ENCODE assay signal across 1 cellular context in the genomic region with DNA sequence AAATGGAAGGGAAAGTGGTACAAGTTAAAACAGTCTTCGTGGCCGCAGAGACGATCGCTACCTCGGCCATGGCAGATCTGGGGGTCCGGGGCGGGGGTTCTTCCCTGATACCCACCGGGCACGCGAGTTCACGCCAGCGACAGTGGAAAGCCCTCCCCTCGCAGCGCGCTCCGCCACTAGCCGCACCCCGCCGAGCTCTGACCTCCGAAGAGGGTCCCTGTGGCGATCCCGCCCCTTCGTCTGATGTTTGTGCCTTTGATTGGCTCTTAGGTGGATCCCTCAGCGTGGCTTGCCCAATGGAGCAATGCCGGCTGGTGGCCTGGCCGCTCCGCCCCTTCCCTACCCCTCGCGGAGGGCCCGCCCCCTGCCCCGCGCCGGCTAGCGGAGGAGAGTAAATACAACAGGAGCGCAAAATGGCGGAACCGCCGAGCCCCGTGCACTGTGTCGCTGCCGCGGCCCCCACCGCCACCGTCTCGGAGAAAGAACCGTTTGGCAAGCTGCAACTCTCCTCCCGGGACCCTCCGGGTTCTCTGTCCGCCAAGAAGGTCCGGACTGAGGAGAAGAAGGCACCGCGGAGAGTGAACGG.
TF ChIP-seq lines count a peak whose summit lies in the region.

A gene (plus strand): TSS at position 403 of the 586 bp plus-strand sequence. CDS start 11 bp downstream, at position 414.

TF ChIP-seq in HepG2, 621 proteins besides CTCF, POLR2A, EP300 and RAD21 (continued from another document and continues in another):
- TF ChIP-seq, protein P1, sequence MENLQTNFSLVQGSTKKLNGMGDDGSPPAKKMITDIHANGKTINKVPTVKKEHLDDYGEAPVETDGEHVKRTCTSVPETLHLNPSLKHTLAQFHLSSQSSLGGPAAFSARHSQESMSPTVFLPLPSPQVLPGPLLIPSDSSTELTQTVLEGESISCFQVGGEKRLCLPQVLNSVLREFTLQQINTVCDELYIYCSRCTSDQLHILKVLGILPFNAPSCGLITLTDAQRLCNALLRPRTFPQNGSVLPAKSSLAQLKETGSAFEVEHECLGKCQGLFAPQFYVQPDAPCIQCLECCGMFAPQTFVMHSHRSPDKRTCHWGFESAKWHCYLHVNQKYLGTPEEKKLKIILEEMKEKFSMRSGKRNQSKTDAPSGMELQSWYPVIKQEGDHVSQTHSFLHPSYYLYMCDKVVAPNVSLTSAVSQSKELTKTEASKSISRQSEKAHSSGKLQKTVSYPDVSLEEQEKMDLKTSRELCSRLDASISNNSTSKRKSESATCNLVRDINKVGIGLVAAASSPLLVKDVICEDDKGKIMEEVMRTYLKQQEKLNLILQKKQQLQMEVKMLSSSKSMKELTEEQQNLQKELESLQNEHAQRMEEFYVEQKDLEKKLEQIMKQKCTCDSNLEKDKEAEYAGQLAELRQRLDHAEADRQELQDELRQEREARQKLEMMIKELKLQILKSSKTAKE (CRISPR knock-in tag; IDR thresholded peaks at IDR 0.05; ENCODE audit: borderline replicate concordance) = peak; percentile 49; the same call in 1 of the 2 replicates
- TF ChIP-seq ZNF703 (CRISPR knock-in tag; IDR thresholded peaks at IDR 0.05; ENCODE audit: borderline replicate concordance) (peak; percentile 54; the same call in 1 of the 2 replicates), KDM5A (IDR thresholded peaks at IDR 0.05; ENCODE audit: borderline replicate concordance, low read length) (no peak; the same call in 1 of the 2 replicates), MTA3 (CRISPR knock-in tag; IDR thresholded peaks at IDR 0.05) (no peak), HDAC1 (CRISPR knock-in tag; IDR thresholded peaks at IDR 0.05) (peak; percentile 74), ZNF205 (CRISPR knock-in tag; IDR thresholded peaks at IDR 0.05) (0 out of 2 replicates have a peak, but pooled peaks have one; percentile 25), KDM5B (CRISPR knock-in tag; IDR thresholded peaks at IDR 0.05; ENCODE audit: borderline replicate concordance) (peak; percentile 70; the same call in 1 of the 2 replicates), ZMYM3 (CRISPR knock-in tag; IDR thresholded peaks at IDR 0.05) (no peak; the same call in 1 of the 2 replicates), ZNF33A (CRISPR knock-in tag; IDR thresholded peaks at IDR 0.05; ENCODE audit: borderline replicate concordance) (no peak), NR2F2 (IDR thresholded peaks at IDR 0.05; ENCODE audit: borderline replicate concordance, low read depth) (no peak), NFYC (CRISPR knock-in tag; IDR thresholded peaks at IDR 0.05) (peak; percentile 98), NFE2L1 (CRISPR knock-in tag; IDR thresholded peaks at IDR 0.05; ENCODE audit: borderline replicate concordance) (no peak), CREM (IDR thresholded peaks at IDR 0.05) (peak; percentile 66; the same call in 1 of the 2 replicates), CREM (CRISPR knock-in tag; IDR thresholded peaks at IDR 0.05) (no peak), ZNF567 (CRISPR knock-in tag; IDR thresholded peaks at IDR 0.05; ENCODE audit: borderline replicate concordance) (no peak), SP4 (CRISPR knock-in tag; IDR thresholded peaks at IDR 0.05) (peak; percentile 86), SMYD3 (CRISPR knock-in tag; IDR thresholded peaks at IDR 0.05) (no peak), TARDBP (CRISPR knock-in tag; IDR thresholded peaks at IDR 0.05) (no peak), NFE2L2 (IDR thresholded peaks at IDR 0.05; ENCODE audit: low read length) (no peak), ELF3 (CRISPR knock-in tag; IDR thresholded peaks at IDR 0.05) (0 out of 2 replicates have a peak, but pooled peaks have one; percentile 43), CHD2 (IDR thresholded peaks at IDR 0.05; ENCODE audit: low read depth, low read length) (peak; percentile 51; the same call in 1 of the 2 replicates), TP53 (CRISPR knock-in tag; conservative IDR thresholded peaks at IDR 0.05) (no peak), ZNF773 (CRISPR knock-in tag; IDR thresholded peaks at IDR 0.05; ENCODE audit: borderline replicate concordance) (no peak), SIN3B (IDR thresholded peaks at IDR 0.05; ENCODE audit: low read length) (no peak), MBD4 (IDR thresholded peaks at IDR 0.05; ENCODE audit: borderline replicate concordance, low read length) (no peak), ZBTB1 (CRISPR knock-in tag; IDR thresholded peaks at IDR 0.05; ENCODE audit: borderline replicate concordance) (no peak), ZNF570 (CRISPR knock-in tag; IDR thresholded peaks at IDR 0.05; ENCODE audit: borderline replicate concordance) (no peak), EEA1 (CRISPR knock-in tag; IDR thresholded peaks at IDR 0.05; ENCODE audit: borderline replicate concordance) (no peak), MAFK (conservative IDR thresholded peaks at IDR 0.05 in 1 of 2, IDR thresholded peaks at IDR 0.05 in 1 of 2; ENCODE audit: low read length in 2 of 2) (no peak), ARID2 (CRISPR knock-in tag; IDR thresholded peaks at IDR 0.05; ENCODE audit: borderline replicate concordance) (no peak), PRMT3 (CRISPR knock-in tag; IDR thresholded peaks at IDR 0.05; ENCODE audit: borderline replicate concordance, low read depth) (no peak), PRPF4 (IDR thresholded peaks at IDR 0.05; ENCODE audit: low read depth, low read length, poor library complexity, severe bottlenecking) (no peak), SRSF4 (IDR thresholded peaks at IDR 0.05; ENCODE audit: low read depth, low read length, poor library complexity, severe bottlenecking) (no peak), SNAPC2 (CRISPR knock-in tag; IDR thresholded peaks at IDR 0.05) (no peak), CHD4 (IDR thresholded peaks at IDR 0.05; ENCODE audit: borderline replicate concordance, low read length) (no peak), RFX1 (IDR thresholded peaks at IDR 0.05) (no peak), SYNCRIP (IDR thresholded peaks at IDR 0.05; ENCODE audit: insufficient read depth, low read depth, low read length) (no peak), SP1 (IDR thresholded peaks at IDR 0.05) (no peak), SP1 (CRISPR knock-in tag; IDR thresholded peaks at IDR 0.05) (peak; percentile 94), KDM6A (CRISPR knock-in tag; IDR thresholded peaks at IDR 0.05; ENCODE audit: low read depth) (no peak), ZNF230 (CRISPR knock-in tag; IDR thresholded peaks at IDR 0.05) (peak; percentile 37; the same call in 1 of the 2 replicates), ZSCAN9 (CRISPR knock-in tag; IDR thresholded peaks at IDR 0.05; ENCODE audit: borderline replicate concordance) (peak; percentile 82), KLF11 (CRISPR knock-in tag; IDR thresholded peaks at IDR 0.05) (0 out of 2 replicates have a peak, but pooled peaks have one; percentile 37), ZNF274 (CRISPR knock-in tag; IDR thresholded peaks at IDR 0.05) (peak; percentile 49; the same call in 1 of the 2 replicates), ZNF207 (IDR thresholded peaks at IDR 0.05; ENCODE audit: borderline replicate concordance) (no peak)
- TF ChIP-seq, protein P2, sequence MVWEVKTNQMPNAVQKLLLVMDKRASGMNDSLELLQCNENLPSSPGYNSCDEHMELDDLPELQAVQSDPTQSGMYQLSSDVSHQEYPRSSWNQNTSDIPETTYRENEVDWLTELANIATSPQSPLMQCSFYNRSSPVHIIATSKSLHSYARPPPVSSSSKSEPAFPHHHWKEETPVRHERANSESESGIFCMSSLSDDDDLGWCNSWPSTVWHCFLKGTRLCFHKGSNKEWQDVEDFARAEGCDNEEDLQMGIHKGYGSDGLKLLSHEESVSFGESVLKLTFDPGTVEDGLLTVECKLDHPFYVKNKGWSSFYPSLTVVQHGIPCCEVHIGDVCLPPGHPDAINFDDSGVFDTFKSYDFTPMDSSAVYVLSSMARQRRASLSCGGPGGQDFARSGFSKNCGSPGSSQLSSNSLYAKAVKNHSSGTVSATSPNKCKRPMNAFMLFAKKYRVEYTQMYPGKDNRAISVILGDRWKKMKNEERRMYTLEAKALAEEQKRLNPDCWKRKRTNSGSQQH (CRISPR knock-in tag; IDR thresholded peaks at IDR 0.05; ENCODE audit: low read depth) = 0 out of 2 replicates have a peak, but pooled peaks have one; percentile 1
- TF ChIP-seq, protein P3, sequence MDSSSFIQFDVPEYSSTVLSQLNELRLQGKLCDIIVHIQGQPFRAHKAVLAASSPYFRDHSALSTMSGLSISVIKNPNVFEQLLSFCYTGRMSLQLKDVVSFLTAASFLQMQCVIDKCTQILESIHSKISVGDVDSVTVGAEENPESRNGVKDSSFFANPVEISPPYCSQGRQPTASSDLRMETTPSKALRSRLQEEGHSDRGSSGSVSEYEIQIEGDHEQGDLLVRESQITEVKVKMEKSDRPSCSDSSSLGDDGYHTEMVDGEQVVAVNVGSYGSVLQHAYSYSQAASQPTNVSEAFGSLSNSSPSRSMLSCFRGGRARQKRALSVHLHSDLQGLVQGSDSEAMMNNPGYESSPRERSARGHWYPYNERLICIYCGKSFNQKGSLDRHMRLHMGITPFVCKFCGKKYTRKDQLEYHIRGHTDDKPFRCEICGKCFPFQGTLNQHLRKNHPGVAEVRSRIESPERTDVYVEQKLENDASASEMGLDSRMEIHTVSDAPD (CRISPR knock-in tag; IDR thresholded peaks at IDR 0.05) = no peak
- TF ChIP-seq, protein P4, sequence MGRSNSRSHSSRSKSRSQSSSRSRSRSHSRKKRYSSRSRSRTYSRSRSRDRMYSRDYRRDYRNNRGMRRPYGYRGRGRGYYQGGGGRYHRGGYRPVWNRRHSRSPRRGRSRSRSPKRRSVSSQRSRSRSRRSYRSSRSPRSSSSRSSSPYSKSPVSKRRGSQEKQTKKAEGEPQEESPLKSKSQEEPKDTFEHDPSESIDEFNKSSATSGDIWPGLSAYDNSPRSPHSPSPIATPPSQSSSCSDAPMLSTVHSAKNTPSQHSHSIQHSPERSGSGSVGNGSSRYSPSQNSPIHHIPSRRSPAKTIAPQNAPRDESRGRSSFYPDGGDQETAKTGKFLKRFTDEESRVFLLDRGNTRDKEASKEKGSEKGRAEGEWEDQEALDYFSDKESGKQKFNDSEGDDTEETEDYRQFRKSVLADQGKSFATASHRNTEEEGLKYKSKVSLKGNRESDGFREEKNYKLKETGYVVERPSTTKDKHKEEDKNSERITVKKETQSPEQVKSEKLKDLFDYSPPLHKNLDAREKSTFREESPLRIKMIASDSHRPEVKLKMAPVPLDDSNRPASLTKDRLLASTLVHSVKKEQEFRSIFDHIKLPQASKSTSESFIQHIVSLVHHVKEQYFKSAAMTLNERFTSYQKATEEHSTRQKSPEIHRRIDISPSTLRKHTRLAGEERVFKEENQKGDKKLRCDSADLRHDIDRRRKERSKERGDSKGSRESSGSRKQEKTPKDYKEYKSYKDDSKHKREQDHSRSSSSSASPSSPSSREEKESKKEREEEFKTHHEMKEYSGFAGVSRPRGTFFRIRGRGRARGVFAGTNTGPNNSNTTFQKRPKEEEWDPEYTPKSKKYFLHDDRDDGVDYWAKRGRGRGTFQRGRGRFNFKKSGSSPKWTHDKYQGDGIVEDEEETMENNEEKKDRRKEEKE (IDR thresholded peaks at IDR 0.05) = no peak
- TF ChIP-seq, protein P5, sequence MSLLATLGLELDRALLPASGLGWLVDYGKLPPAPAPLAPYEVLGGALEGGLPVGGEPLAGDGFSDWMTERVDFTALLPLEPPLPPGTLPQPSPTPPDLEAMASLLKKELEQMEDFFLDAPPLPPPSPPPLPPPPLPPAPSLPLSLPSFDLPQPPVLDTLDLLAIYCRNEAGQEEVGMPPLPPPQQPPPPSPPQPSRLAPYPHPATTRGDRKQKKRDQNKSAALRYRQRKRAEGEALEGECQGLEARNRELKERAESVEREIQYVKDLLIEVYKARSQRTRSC (CRISPR knock-in tag; IDR thresholded peaks at IDR 0.05; ENCODE audit: low read depth) = peak; percentile 24; the same call in 1 of the 2 replicates
- TF ChIP-seq, protein P6, sequence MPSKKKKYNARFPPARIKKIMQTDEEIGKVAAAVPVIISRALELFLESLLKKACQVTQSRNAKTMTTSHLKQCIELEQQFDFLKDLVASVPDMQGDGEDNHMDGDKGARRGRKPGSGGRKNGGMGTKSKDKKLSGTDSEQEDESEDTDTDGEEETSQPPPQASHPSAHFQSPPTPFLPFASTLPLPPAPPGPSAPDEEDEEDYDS (CRISPR knock-in tag; IDR thresholded peaks at IDR 0.05) = peak; percentile 83
- TF ChIP-seq, protein P7, sequence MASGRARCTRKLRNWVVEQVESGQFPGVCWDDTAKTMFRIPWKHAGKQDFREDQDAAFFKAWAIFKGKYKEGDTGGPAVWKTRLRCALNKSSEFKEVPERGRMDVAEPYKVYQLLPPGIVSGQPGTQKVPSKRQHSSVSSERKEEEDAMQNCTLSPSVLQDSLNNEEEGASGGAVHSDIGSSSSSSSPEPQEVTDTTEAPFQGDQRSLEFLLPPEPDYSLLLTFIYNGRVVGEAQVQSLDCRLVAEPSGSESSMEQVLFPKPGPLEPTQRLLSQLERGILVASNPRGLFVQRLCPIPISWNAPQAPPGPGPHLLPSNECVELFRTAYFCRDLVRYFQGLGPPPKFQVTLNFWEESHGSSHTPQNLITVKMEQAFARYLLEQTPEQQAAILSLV (CRISPR knock-in tag; IDR thresholded peaks at IDR 0.05; ENCODE audit: borderline replicate concordance) = peak; percentile 48; the same call in 1 of the 2 replicates
- TF ChIP-seq, protein P8, sequence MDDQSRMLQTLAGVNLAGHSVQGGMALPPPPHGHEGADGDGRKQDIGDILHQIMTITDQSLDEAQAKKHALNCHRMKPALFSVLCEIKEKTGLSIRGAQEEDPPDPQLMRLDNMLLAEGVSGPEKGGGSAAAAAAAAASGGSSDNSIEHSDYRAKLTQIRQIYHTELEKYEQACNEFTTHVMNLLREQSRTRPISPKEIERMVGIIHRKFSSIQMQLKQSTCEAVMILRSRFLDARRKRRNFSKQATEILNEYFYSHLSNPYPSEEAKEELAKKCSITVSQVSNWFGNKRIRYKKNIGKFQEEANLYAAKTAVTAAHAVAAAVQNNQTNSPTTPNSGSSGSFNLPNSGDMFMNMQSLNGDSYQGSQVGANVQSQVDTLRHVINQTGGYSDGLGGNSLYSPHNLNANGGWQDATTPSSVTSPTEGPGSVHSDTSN (CRISPR knock-in tag; IDR thresholded peaks at IDR 0.05; ENCODE audit: borderline replicate concordance) = peak; percentile 84; the same call in 1 of the 2 replicates
- TF ChIP-seq, protein P9, sequence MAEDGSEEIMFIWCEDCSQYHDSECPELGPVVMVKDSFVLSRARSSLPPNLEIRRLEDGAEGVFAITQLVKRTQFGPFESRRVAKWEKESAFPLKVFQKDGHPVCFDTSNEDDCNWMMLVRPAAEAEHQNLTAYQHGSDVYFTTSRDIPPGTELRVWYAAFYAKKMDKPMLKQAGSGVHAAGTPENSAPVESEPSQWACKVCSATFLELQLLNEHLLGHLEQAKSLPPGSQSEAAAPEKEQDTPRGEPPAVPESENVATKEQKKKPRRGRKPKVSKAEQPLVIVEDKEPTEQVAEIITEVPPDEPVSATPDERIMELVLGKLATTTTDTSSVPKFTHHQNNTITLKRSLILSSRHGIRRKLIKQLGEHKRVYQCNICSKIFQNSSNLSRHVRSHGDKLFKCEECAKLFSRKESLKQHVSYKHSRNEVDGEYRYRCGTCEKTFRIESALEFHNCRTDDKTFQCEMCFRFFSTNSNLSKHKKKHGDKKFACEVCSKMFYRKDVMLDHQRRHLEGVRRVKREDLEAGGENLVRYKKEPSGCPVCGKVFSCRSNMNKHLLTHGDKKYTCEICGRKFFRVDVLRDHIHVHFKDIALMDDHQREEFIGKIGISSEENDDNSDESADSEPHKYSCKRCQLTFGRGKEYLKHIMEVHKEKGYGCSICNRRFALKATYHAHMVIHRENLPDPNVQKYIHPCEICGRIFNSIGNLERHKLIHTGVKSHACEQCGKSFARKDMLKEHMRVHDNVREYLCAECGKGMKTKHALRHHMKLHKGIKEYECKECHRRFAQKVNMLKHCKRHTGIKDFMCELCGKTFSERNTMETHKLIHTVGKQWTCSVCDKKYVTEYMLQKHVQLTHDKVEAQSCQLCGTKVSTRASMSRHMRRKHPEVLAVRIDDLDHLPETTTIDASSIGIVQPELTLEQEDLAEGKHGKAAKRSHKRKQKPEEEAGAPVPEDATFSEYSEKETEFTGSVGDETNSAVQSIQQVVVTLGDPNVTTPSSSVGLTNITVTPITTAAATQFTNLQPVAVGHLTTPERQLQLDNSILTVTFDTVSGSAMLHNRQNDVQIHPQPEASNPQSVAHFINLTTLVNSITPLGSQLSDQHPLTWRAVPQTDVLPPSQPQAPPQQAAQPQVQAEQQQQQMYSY (CRISPR knock-in tag; IDR thresholded peaks at IDR 0.05) = no peak
